ENCODE assay signal across 8 cellular contexts in genomic region chr6:125791820-125792165, GRCh38. TPM values are rescaled to one million over a fixed set of nuclear protein-coding genes. Genes with fewer than 3 reads are reported as not detected.
DNase-seq lines count a peak whose midpoint lies in the region; ATAC-seq and TF ChIP-seq lines count a peak whose summit lies in the region.

No MANE protein-coding gene starts in this region.

- no peak overlapping the region for H2AFZ ChIP-seq in hepatocyte

- peak overlapping the region; percentile 89 for H3K4me3 Mint-ChIP-seq in activated B cell treated with CpG ODN at 0.5 μM for 24 hours
- H3K4me3 Mint-ChIP-seq in stimulated activated effector memory CD8-positive, alpha-beta T cell treated with anti-CD3 and anti-CD28 coated beads, Interleukin-12 subunit alpha, Interleukin-12 subunit beta, amount 100 ng/mL, for 72 hours, result peak overlapping the region; percentile 88

- H3K27ac ChIP-seq in HEK293 (ENCODE audit: extremely low read depth, low read depth, low read length) (no peak overlapping the region), hepatocyte (peak overlapping the region; percentile 99)

- H3K4me3 ChIP-seq in HEK293 (ENCODE audit: low read depth, low read length) (peak overlapping the region; percentile 70), hepatocyte (peak overlapping the region; percentile 87)

- H3K27me3 Mint-ChIP-seq in activated B cell treated with CpG ODN at 0.5 μM for 24 hours, result no peaks in the 10 kb centered on the region

- H4K20me1 ChIP-seq in hepatocyte (ENCODE audit: insufficient read depth, poor library complexity, severe bottlenecking), result no peaks in the 10 kb centered on the region

- H3K4me1 ChIP-seq in HEK293 (ENCODE audit: control insufficient read depth, insufficient read depth, low read length), result peaks cover 31% of the 10 kb centered on the region
- H3K4me1 ChIP-seq in hepatocyte (ENCODE audit: insufficient read depth), result peaks cover 19% of the 10 kb centered on the region

- H3K9me2 ChIP-seq in hepatocyte (replicated peaks; ENCODE audit: insufficient read depth), result no peaks in the 10 kb centered on the region

- H3K36me3 ChIP-seq in HEK293 (ENCODE audit: control insufficient read depth in 2 of 2, insufficient read depth in 1 of 2, low read length in 2 of 2) (no peaks in the 10 kb centered on the region), hepatocyte (replicated peaks; ENCODE audit: insufficient read depth, low read depth) (no peaks in the 10 kb centered on the region)

- peaks cover 54% of the 10 kb centered on the region for H3K4me1 Mint-ChIP-seq in activated B cell treated with CpG ODN at 0.5 μM for 24 hours
- peaks cover 53% of the 10 kb centered on the region for H3K4me1 Mint-ChIP-seq in stimulated activated effector memory CD8-positive, alpha-beta T cell treated with anti-CD3 and anti-CD28 coated beads, Interleukin-12 subunit alpha, Interleukin-12 subunit beta, amount 100 ng/mL, for 72 hours

- ATAC-seq in activated B cell treated with CpG ODN at 0.5 μM for 24 hours (ENCODE audit: low read depth) (no peak), HG03460 (IDR thresholded peaks at IDR 0.05; ENCODE audit: unreplicated experiment) (no peak), HG03571 (IDR thresholded peaks at IDR 0.05; ENCODE audit: unreplicated experiment) (no peak)
- no peak for ATAC-seq in stimulated activated effector memory CD8-positive, alpha-beta T cell treated with anti-CD3 and anti-CD28 coated beads, Interleukin-12 subunit alpha, Interleukin-12 subunit beta, amount 100 ng/mL, for 72 hours

- intact Hi-C loops in activated B cell treated with CpG ODN at 0.5 μM for 24 hours (cut with micrococcal nuclease), result loop anchor here (2.0 kb wide), 1 partner anchor 67 kb away; no protein-coding TSS in a partner anchor

- POLR2A ChIA-PET in HEK293 (lab: Yijun Ruan, JAX), result interaction anchor here (0.8 to 3.6 kb wide), 9 partner anchors 10 to 195 kb away, joined by 3 to 66 read pairs (median 11); partner anchors contain the start of genes HINT3 and TRMT11
- POLR2A ChIA-PET in activated B cell treated with CpG ODN at 0.5 μM for 24 hours (lab: Charles Lee), result interaction anchor here (0.9 to 3.8 kb wide), 9 partner anchors 12 to 491 kb away, joined by 3 to 145 read pairs (median 20); partner anchors contain the start of genes HDDC2, HINT3 and TRMT11

- peaks cover 42% of the 10 kb centered on the region for H3K79me2 ChIP-seq in hepatocyte

- CTCF ChIA-PET in HEK293 (lab: Yijun Ruan, JAX) (interaction anchor here (0.6 to 3.6 kb wide), 36 partner anchors 10 to 720 kb away, joined by 3 to 29 read pairs (median 5); partner anchors contain the start of gene HINT3), activated B cell treated with CpG ODN at 0.5 μM for 24 hours (lab: Charles Lee) (interaction anchor here (0.6 to 5.4 kb wide), 17 partner anchors 10 to 480 kb away, joined by 3 to 57 read pairs (median 3); partner anchors contain the start of gene HINT3)

- TF ChIP-seq CTCF in HEK293 (tag by site-specific recombination; IDR thresholded peaks at IDR 0.05) (no peak), activated B cell treated with CpG ODN at 0.5 μM for 24 hours (IDR thresholded peaks at IDR 0.05) (no peak), hepatocyte (IDR thresholded peaks at IDR 0.05; ENCODE audit: poor library complexity) (no peak)

- H3K9me3 ChIP-seq in HEK293 (ENCODE audit: control insufficient read depth, insufficient read depth, low read depth, low read length) (no peaks in the 10 kb centered on the region), hepatocyte (ENCODE audit: low read depth) (no peaks in the 10 kb centered on the region)

- no peaks in the 10 kb centered on the region for H3K27me3 ChIP-seq in hepatocyte

- no peaks in the 10 kb centered on the region for H3K9me3 Mint-ChIP-seq in activated B cell treated with CpG ODN at 0.5 μM for 24 hours
- no peaks in the 10 kb centered on the region for H3K9me3 Mint-ChIP-seq in stimulated activated effector memory CD8-positive, alpha-beta T cell treated with anti-CD3 and anti-CD28 coated beads, Interleukin-12 subunit alpha, Interleukin-12 subunit beta, amount 100 ng/mL, for 72 hours

- peak overlapping the region; percentile 94 for H3K4me2 ChIP-seq in hepatocyte

- peaks cover 14% of the 10 kb centered on the region for H3K36me3 Mint-ChIP-seq in activated B cell treated with CpG ODN at 0.5 μM for 24 hours (ENCODE audit: low read depth)
- peaks cover 29% of the 10 kb centered on the region for H3K36me3 Mint-ChIP-seq in stimulated activated effector memory CD8-positive, alpha-beta T cell treated with anti-CD3 and anti-CD28 coated beads, Interleukin-12 subunit alpha, Interleukin-12 subunit beta, amount 100 ng/mL, for 72 hours

- DNase-seq in activated B cell treated with CpG ODN at 0.5 μM for 24 hours (no peak), hepatocyte (ENCODE audit: low spot score) (no peak), NCI-H2081 (lab: John Stamatoyannopoulos, UW) (no peak), NCI-H2171 treated with DMSO at 0.1 percent for 48 hours (lab: John Stamatoyannopoulos, UW) (no peak)
- DNase-seq in stimulated activated effector memory CD8-positive, alpha-beta T cell treated with anti-CD3 and anti-CD28 coated beads, Interleukin-12 subunit alpha, Interleukin-12 subunit beta, amount 100 ng/mL, for 72 hours (ENCODE audit: low spot score in 2 of 2), result no peak

- H3K27ac Mint-ChIP-seq in activated B cell treated with CpG ODN at 0.5 μM for 24 hours, result peak overlapping the region; percentile 78
- peak overlapping the region; percentile 75 for H3K27ac Mint-ChIP-seq in stimulated activated effector memory CD8-positive, alpha-beta T cell treated with anti-CD3 and anti-CD28 coated beads, Interleukin-12 subunit alpha, Interleukin-12 subunit beta, amount 100 ng/mL, for 72 hours

TF ChIP-seq in HEK293, 187 proteins besides CTCF, POLR2A, EP300 and RAD21:
- TF ChIP-seq YY2 (tag by site-specific recombination; IDR thresholded peaks at IDR 0.05) (no peak), ZNF366 (tag by site-specific recombination; conservative IDR thresholded peaks at IDR 0.05) (0 out of 2 replicates have a peak, but pooled peaks have one; percentile 6)

RNA-seq across cellular contexts. Expression of gene NCOA7, which starts 1.0 kb away (rescaled TPM):
- total RNA-seq in activated B cell treated with CpG ODN at 0.5 μM for 24 hours, result 29.2 and 33.4 TPM in 2 replicates
- 34.1 and 42.0 TPM in 2 replicates for total RNA-seq in hepatocyte
- 17.3 and 22.6 TPM in 2 replicates for polyA plus RNA-seq in hepatocyte

RNA-seq across cellular contexts. Expression of gene HEY2, which starts 42.4 kb away (rescaled TPM):
- total RNA-seq in activated B cell treated with CpG ODN at 0.5 μM for 24 hours, result not detected in 2 replicates
- 0.47 and 0.80 TPM in 2 replicates for total RNA-seq in hepatocyte
- polyA plus RNA-seq in hepatocyte, result 0.27 and 0.40 TPM in 2 replicates
